Comparison of ENCODE assay signal across 2 cellular contexts in genomic region chr21:41762753-41763152, GRCh38.
TF ChIP-seq lines count a peak whose summit lies in the region.

No MANE protein-coding gene starts in this region.

TF ChIP-seq in HepG2, 621 proteins besides CTCF, POLR2A, EP300 and RAD21:
- TF ChIP-seq MYC (CRISPR knock-in tag; IDR thresholded peaks at IDR 0.05; ENCODE audit: borderline replicate concordance) (no peak), TBL1XR1 (IDR thresholded peaks at IDR 0.05; ENCODE audit: borderline replicate concordance, low read length, partially characterized antibody) (no peak), ZSCAN29 (CRISPR knock-in tag; conservative IDR thresholded peaks at IDR 0.05) (no peak), ZNF589 (CRISPR knock-in tag; conservative IDR thresholded peaks at IDR 0.05) (no peak), MIER2 (CRISPR knock-in tag; IDR thresholded peaks at IDR 0.05) (no peak), ZBTB7B (CRISPR knock-in tag; IDR thresholded peaks at IDR 0.05) (no peak)

TF ChIP-seq in endothelial cell of umbilical vein, 7 proteins besides CTCF, POLR2A, EP300 and RAD21:
- no peak for TF ChIP-seq POLR2AphosphoS5 (IDR thresholded peaks at IDR 0.05; ENCODE audit: insufficient read depth, low read depth, low read length)
- peak; percentile 21 for TF ChIP-seq EZH2 (IDR thresholded peaks at IDR 0.05; ENCODE audit: borderline replicate concordance, low read depth, low read length, severe bottlenecking)
TF ChIP-seq in endothelial cell of umbilical vein: peak in this region for 1.
